Comparison of ENCODE assay signal across 33 cellular contexts in genomic region chr18:5518179-5518770, GRCh38. TPM values are rescaled to one million over a fixed set of nuclear protein-coding genes. Genes with fewer than 3 reads are reported as not detected.
DNase-seq lines count a peak whose midpoint lies in the region; ATAC-seq, FAIRE-seq and TF ChIP-seq lines count a peak whose summit lies in the region.
"Had no signal": no experiment of that assay in that cellular context is flagged by ENCODE, and none has a peak within 500 bp of the region (broad histone marks: within the 10 kb centered on the region; RNA-seq: fewer than 3 reads in every experiment).

No MANE protein-coding gene starts in this region.

- intact Hi-C loops in heart left ventricle (cut with DNase I) (loop anchor here in 2 of 10 donors (10.0 kb wide), 2 partner anchors 53 to 63 kb away; no protein-coding TSS in a partner anchor), right cardiac atrium (cut with DNase I) (no loop called here), body of pancreas (cut with DNase I) (no loop called here)

- no peak for TF ChIP-seq EP300 in gastroesophageal sphincter (IDR thresholded peaks at IDR 0.05)

- H3K36me3 ChIP-seq in heart left ventricle (no peaks in the 10 kb centered on the region), gastroesophageal sphincter (no peaks in the 10 kb centered on the region), body of pancreas (replicated peaks in 1 of 2; ENCODE audit: insufficient read depth in 1 of 2, low read depth in 2 of 2) (no peaks in the 10 kb centered on the region)
- H3K36me3 ChIP-seq: ascending aorta, colonic mucosa, MG63, spleen had no signal

- 79 to 82% (median 81%) methylated on average over 10 of the region's 10 CpGs for WGBS in heart left ventricle, 4 donors
- 73% methylated on average over 10 of the region's 10 CpGs for WGBS in right cardiac atrium
- 56 to 73% methylated on average over 1 to 10 of the region's 10 CpGs for WGBS in gastroesophageal sphincter (ENCODE audit: low coverage in 1 of 2), 2 donors
- WGBS in body of pancreas, 2 donors = 82% methylated on average over 10 of the region's 10 CpGs

- no peak for ATAC-seq in heart left ventricle
- no peak for ATAC-seq in right cardiac atrium
- ATAC-seq in gastroesophageal sphincter = no peak
- no peak for ATAC-seq in HG02973 (IDR thresholded peaks at IDR 0.05; ENCODE audit: unreplicated experiment)
- no peak for ATAC-seq in body of pancreas
- ATAC-seq: CD8-positive, alpha-beta T cell; K562; left colon; naive thymus-derived CD8-positive, alpha-beta T cell; stimulated activated effector memory CD8-positive, alpha-beta T cell treated with anti-CD3 and anti-CD28 coated beads, Interleukin-12 subunit alpha, Interleukin-12 subunit beta, amount 100 ng/mL, for 72 hours; WTC11 had no signal

- TF ChIP-seq CTCF in heart left ventricle (IDR thresholded peaks at IDR 0.05) (no peak), cardiac fibroblast (IDR thresholded peaks at IDR 0.05; ENCODE audit: low read depth, low read length) (no peak), gastroesophageal sphincter (IDR thresholded peaks at IDR 0.05) (no peak), body of pancreas (IDR thresholded peaks at IDR 0.05) (no peak), GM13976 (IDR thresholded peaks at IDR 0.05; ENCODE audit: borderline replicate concordance, control extremely low read depth, extremely low read depth, insufficient read depth, missing control alignments) (no peak)

- H3K27me3 ChIP-seq in heart left ventricle = no peaks in the 10 kb centered on the region
- H3K27me3 ChIP-seq in right cardiac atrium (ENCODE audit: control insufficient read depth, insufficient read depth) = no peaks in the 10 kb centered on the region
- peaks cover 6% of the 10 kb centered on the region for H3K27me3 ChIP-seq in gastroesophageal sphincter
- no peaks in the 10 kb centered on the region for H3K27me3 ChIP-seq in body of pancreas
- H3K27me3 ChIP-seq: ascending aorta, colonic mucosa, MG63, spleen had no signal

- DNase-seq in heart left ventricle (no peak), right cardiac atrium (no peak), cardiac fibroblast (ENCODE audit: low read depth in 2 of 2) (peak in 1 of 2 donors; percentile 28), urothelium cell line (ENCODE audit: low spot score) (no peak), body of pancreas (no peak), GM13976 (ENCODE audit: low spot score) (no peak)
- DNase-seq: 8988T; activated CD4-positive, alpha-beta T cell treated with anti-CD3 and anti-CD28 coated beads, Interleukin-2, amount 50 U/mL, for 1 hour; AML-193; CD8-positive, alpha-beta T cell; colonic mucosa; GDM1; head of caudate nucleus; left colon; MG63; naive thymus-derived CD8-positive, alpha-beta T cell; NCI-H1417; NCI-H2107; NCI-H446; SHP77 treated with DMSO at 0.1 percent for 48 hours; spleen; stimulated activated CD4-positive, alpha-beta T cell treated with anti-CD3 and anti-CD28 coated beads, Interleukin-2, amount 100 ng/mL, for 48 hours; SW 1271; T1000 had no signal

- TF ChIP-seq POLR2A in heart left ventricle (IDR thresholded peaks at IDR 0.05) (no peak), gastroesophageal sphincter (IDR thresholded peaks at IDR 0.05) (no peak), body of pancreas (IDR thresholded peaks at IDR 0.05) (no peak)

- H3K27ac ChIP-seq in heart left ventricle (peak overlapping the region in 7 of 12 donors; percentile 12 to 89 (median 55)), right cardiac atrium (ENCODE audit: low read length) (no peak overlapping the region), gastroesophageal sphincter (peak overlapping the region in 3 of 4 donors; percentile 31 to 48 (median 32)), body of pancreas (no peak overlapping the region)
- H3K27ac ChIP-seq: ascending aorta, colonic mucosa had no signal

- H3K4me3 ChIP-seq in heart left ventricle = peak overlapping the region in 7 of 12 donors; percentile 2 to 38 (median 5)
- H3K4me3 ChIP-seq in right cardiac atrium (ENCODE audit: low read length) = no peak overlapping the region
- peak overlapping the region; percentile 4 to 19 for H3K4me3 ChIP-seq in cardiac fibroblast (replicated peaks in 1 of 2; ENCODE audit: low read depth in 2 of 2, low read length in 2 of 2)
- H3K4me3 ChIP-seq in gastroesophageal sphincter = no peak overlapping the region
- no peak overlapping the region for H3K4me3 ChIP-seq in body of pancreas
- H3K4me3 ChIP-seq: colonic mucosa, K562, MG63, spleen had no signal

- peak; percentile 56 for FAIRE-seq in urothelium cell line (lab: Jason Lieb, UNC)
- FAIRE-seq: endometrium, K562 had no signal

- in situ Hi-C loops in GM13976 (cut with MboI; ENCODE audit: low sequenced_read_pairs, unreplicated experiment) = no loop called here

- H3K9me3 ChIP-seq in heart left ventricle (no peaks in the 10 kb centered on the region), right cardiac atrium (ENCODE audit: control insufficient read depth, low read length) (no peaks in the 10 kb centered on the region), gastroesophageal sphincter (no peaks in the 10 kb centered on the region), body of pancreas (no peaks in the 10 kb centered on the region)
- H3K9me3 ChIP-seq: ascending aorta, colonic mucosa, MG63, spleen had no signal

- H3K4me1 ChIP-seq in heart left ventricle (peaks cover 0 to 64% (median 0%) of the 10 kb centered on the region in 12 donors), right cardiac atrium (ENCODE audit: control insufficient read depth, insufficient read depth, low read length) (peaks cover 3% of the 10 kb centered on the region), gastroesophageal sphincter (peaks cover 0 to 9% (median 0%) of the 10 kb centered on the region in 3 donors), body of pancreas (no peaks in the 10 kb centered on the region)
- H3K4me1 ChIP-seq: ascending aorta, colonic mucosa had no signal

RNA-seq across cellular contexts. Expression of gene EPB41L3, which starts 25.5 kb away (rescaled TPM):
- 10 to 100 TPM in 3 of 9 donors, 1 to 10 TPM in 6; 5.5 to 45.6 (median 9.1) TPM for total RNA-seq in heart left ventricle
- 1 to 10 TPM; 2.7 to 5.6 TPM for polyA plus RNA-seq in heart left ventricle
- total RNA-seq in right cardiac atrium = 10 to 100 TPM; 17.2 to 23.7 (median 22.2) TPM
- 8.7 TPM for polyA plus RNA-seq in right cardiac atrium
- 10 to 100 TPM; 27.4 to 66.6 (median 43.4) TPM for total RNA-seq in gastroesophageal sphincter
- total RNA-seq in body of pancreas = 10 to 100 TPM; 22.1 to 25.1 TPM
- total RNA-seq: HT-29, OCI-LY7 had no signal

Comparison
In these comparisons a context has a peak if more than half of its experiments do, and no peak if none do; other contexts are left out.
1. H3K27ac ChIP-seq: peak in heart left ventricle (7 of 12) and gastroesophageal sphincter (3 of 4); none in right cardiac atrium (single experiment) and body of pancreas (0 of 4).
2. H3K4me3 ChIP-seq: peak in heart left ventricle (7 of 12) and cardiac fibroblast (2 of 2); none in right cardiac atrium (single experiment), gastroesophageal sphincter (0 of 2) and body of pancreas (0 of 2).